ENCODE assay signal across 1 cellular context in the genomic region with DNA sequence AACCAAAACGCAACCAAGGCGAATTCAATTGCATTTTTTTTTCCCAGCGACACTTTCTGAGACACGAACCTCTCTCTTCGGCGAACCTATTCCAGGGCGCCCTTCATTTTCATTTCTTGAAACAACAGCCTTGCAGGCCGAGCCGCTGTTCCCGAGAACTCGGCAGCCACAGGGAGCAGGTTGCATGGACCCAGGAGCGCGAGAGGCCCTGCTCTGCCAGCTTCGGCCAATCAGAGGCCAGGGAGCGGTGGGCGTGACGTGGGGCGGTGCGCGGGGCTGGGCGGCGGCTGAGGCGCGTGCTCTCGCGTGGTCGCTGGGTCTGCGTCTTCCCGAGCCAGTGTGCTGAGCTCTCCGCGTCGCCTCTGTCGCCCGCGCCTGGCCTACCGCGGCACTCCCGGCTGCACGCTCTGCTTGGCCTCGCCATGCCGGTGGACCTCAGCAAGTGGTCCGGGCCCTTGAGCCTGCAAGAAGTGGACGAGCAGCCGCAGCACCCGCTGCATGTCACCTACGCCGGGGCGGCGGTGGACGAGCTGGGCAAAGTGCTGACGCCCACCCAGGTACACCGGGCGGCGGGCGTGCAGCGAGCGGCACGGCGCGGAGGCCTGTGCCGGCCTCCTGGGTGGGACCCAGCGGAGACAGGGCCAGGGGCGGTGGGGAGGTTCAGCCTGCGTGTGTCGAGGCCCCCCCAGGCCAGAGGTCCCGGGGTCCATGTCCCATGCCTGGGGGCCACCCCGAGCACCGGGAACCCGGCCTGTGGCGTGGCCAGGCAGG.
TF ChIP-seq lines count a peak whose summit lies in the region.

TSS of gene PEBP1 (plus strand) at position 337 of the 771 bp plus-strand sequence. CDS start at position 423, 86 bp downstream.

TF ChIP-seq in K562, 482 proteins besides CTCF, POLR2A, EP300 and RAD21 (continued from another document):
- TF ChIP-seq, protein P1, sequence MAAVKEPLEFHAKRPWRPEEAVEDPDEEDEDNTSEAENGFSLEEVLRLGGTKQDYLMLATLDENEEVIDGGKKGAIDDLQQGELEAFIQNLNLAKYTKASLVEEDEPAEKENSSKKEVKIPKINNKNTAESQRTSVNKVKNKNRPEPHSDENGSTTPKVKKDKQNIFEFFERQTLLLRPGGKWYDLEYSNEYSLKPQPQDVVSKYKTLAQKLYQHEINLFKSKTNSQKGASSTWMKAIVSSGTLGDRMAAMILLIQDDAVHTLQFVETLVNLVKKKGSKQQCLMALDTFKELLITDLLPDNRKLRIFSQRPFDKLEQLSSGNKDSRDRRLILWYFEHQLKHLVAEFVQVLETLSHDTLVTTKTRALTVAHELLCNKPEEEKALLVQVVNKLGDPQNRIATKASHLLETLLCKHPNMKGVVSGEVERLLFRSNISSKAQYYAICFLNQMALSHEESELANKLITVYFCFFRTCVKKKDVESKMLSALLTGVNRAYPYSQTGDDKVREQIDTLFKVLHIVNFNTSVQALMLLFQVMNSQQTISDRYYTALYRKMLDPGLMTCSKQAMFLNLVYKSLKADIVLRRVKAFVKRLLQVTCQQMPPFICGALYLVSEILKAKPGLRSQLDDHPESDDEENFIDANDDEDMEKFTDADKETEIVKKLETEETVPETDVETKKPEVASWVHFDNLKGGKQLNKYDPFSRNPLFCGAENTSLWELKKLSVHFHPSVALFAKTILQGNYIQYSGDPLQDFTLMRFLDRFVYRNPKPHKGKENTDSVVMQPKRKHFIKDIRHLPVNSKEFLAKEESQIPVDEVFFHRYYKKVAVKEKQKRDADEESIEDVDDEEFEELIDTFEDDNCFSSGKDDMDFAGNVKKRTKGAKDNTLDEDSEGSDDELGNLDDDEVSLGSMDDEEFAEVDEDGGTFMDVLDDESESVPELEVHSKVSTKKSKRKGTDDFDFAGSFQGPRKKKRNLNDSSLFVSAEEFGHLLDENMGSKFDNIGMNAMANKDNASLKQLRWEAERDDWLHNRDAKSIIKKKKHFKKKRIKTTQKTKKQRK (IDR thresholded peaks at IDR 0.05; ENCODE audit: borderline replicate concordance, low read depth, low read length), result no peak
- TF ChIP-seq SAFB2 (IDR thresholded peaks at IDR 0.05; ENCODE audit: borderline replicate concordance, low read depth, low read length, severe bottlenecking) (no peak), THRB (CRISPR knock-in tag; conservative IDR thresholded peaks at IDR 0.05) (no peak), ZNF41 (CRISPR knock-in tag; conservative IDR thresholded peaks at IDR 0.05) (no peak), RBM22 (IDR thresholded peaks at IDR 0.05; ENCODE audit: low read depth, low read length, poor library complexity, severe bottlenecking) (no peak), ZNF324 (CRISPR knock-in tag; IDR thresholded peaks at IDR 0.05) (no peak), ZNF436 (CRISPR knock-in tag; IDR thresholded peaks at IDR 0.05) (no peak), ZKSCAN8 (CRISPR knock-in tag; IDR thresholded peaks at IDR 0.05) (no peak)
